8 cellular contexts compared by ENCODE assay signal in the genomic region with DNA sequence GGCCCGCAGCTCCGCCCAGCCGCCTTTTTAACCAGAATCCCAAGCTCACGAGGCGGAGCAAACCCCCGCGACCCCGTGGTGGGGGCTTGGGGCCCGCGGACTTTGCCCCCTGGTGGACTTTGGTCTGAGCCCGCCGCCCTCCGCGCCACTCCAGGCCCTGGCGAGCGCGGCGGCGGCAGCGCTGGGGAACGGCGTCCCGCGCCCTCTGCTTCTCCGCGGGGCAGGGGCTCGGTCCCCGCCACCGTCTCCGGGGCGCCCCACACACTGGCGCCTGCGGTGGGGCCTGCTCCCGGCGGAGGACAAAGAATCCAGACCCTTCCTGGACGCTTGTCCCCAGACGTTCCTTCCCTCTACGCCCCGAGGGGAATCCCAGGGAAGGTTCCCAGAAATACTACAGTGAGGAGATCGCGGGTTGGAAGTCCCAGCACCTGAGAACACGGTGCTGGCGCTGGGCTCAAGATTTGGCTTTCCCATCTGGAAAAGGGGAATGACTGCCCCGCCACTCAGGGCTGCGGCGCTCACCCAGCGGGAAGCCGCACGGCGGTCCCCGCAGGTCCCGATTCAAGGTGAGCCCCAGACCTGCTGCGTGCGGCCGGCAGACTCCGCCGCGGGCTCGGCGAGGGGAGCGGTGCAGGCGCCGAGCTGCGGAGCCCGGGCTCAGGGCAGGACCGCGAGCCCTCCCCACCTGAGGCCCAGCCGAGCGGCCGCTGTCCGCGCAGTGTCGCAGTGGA. TPM values are rescaled to one million over a fixed set of nuclear protein-coding genes. Genes with fewer than 3 reads are reported as not detected.
DNase-seq lines count a peak whose midpoint lies in the region; ATAC-seq, FAIRE-seq and TF ChIP-seq lines count a peak whose summit lies in the region.

A gene (minus strand): TSS at position 1 of the 731 bp plus-strand sequence. CDS start 47 bp downstream, outside the sequence.

- TF ChIP-seq CTCF in AG04450 (IDR thresholded peaks at IDR 0.05; ENCODE audit: low read depth, low read length): no peak
- TF ChIP-seq CTCF in lung (IDR thresholded peaks at IDR 0.05; ENCODE audit: control extremely low read depth, extremely low read depth): no peak

- DNase-seq in AG04450 (ENCODE audit: low read depth, low spot score) (no peak), HTR-8/SVneo (ENCODE audit: insufficient read length, low spot score) (peak; percentile 52), dermis blood vessel endothelial cell (peak; percentile 15), lung (ENCODE audit: low spot score) (peak; percentile 41), occipital lobe (lab: John Stamatoyannopoulos, UW) (no peak), COLO829 (ENCODE audit: low spot score) (no peak)

- H3K4me3 ChIP-seq in AG04450 (ENCODE audit: low read depth, low read length) (peak within 1 kb of the TSS; percentile 40), lung (peak within 1 kb of the TSS; percentile 42), thymus (ENCODE audit: low read length) (peak within 1 kb of the TSS; percentile 49)

- H3K4me1 ChIP-seq in lung (ENCODE audit: control insufficient read depth in 2 of 2, insufficient read depth in 2 of 2, low read length in 2 of 2) (peaks cover 0 to 3% of the 10 kb centered on the region in 2 donors), thymus (ENCODE audit: control insufficient read depth, insufficient read depth, low read length) (peaks cover 2% of the 10 kb centered on the region)

- POLR2A ChIA-PET in AG04450 (lab: Yijun Ruan, JAX): interaction anchor here (1.8 kb wide), 1 partner anchor 17 kb away, joined by 8 read pairs; no protein-coding TSS in a partner anchor

- H3K9me3 ChIP-seq in AG04450 (ENCODE audit: control insufficient read depth, insufficient read depth, low read length) (peaks cover 3% of the 10 kb centered on the region; the same call in 1 of the 2 replicates), lung (ENCODE audit: control insufficient read depth in 2 of 2, insufficient read depth in 1 of 2, low read length in 1 of 2) (no peaks in the 10 kb centered on the region), thymus (ENCODE audit: control insufficient read depth) (no peaks in the 10 kb centered on the region)

- ATAC-seq in GM18907 (IDR thresholded peaks at IDR 0.05; ENCODE audit: unreplicated experiment) (peak; percentile 36), lung (ENCODE audit: insufficient read depth, low FRiP score) (peak; percentile 75)

- CTCF ChIA-PET in AG04450 (lab: Charles Lee): no interaction called here

- no peak within 1 kb of the TSS for H3K27ac ChIP-seq in AG04450 (ENCODE audit: low read depth, low read length)
- peak within 1 kb of the TSS; percentile 55 to 83 for H3K27ac ChIP-seq in lung (ENCODE audit: low read depth in 1 of 2, low read length in 1 of 2)
- peak within 1 kb of the TSS; percentile 78 for H3K27ac ChIP-seq in thymus (ENCODE audit: low read depth)

- 1% methylated on average over 57 to 73 of the region's 73 CpGs for WGBS in lung, 2 donors
- under 1% methylated on average over 73 of the region's 73 CpGs for WGBS in thymus

- no peaks in the 10 kb centered on the region for H3K36me3 ChIP-seq in lung (ENCODE audit: control insufficient read depth in 2 of 2, insufficient read depth in 2 of 2, low read length in 2 of 2)
- no peaks in the 10 kb centered on the region for H3K36me3 ChIP-seq in thymus (ENCODE audit: control insufficient read depth, insufficient read depth)

- FAIRE-seq in HTR-8/SVneo (lab: Jason Lieb, UNC): no peak

- H3K27me3 ChIP-seq in AG04450 (ENCODE audit: control insufficient read depth, insufficient read depth, low read length): peaks cover 14% of the 10 kb centered on the region
- H3K27me3 ChIP-seq in lung (ENCODE audit: control insufficient read depth, insufficient read depth): no peaks in the 10 kb centered on the region
- peaks cover 8% of the 10 kb centered on the region for H3K27me3 ChIP-seq in thymus (ENCODE audit: control insufficient read depth, insufficient read depth)

RNA-seq across cellular contexts. Expression of the gene that starts here (rescaled TPM):
- 3.1 and 4.2 TPM in 2 replicates for polyA plus RNA-seq in AG04450 (2011; rRNA removed)
- polyA minus RNA-seq in AG04450 (2011; rRNA and poly(A)+ RNA removed): 3.5 and 3.9 TPM in 2 replicates
- not detected in 2 replicates for total RNA-seq in dermis blood vessel endothelial cell
- 10 to 100 TPM; 12.5 to 13.0 TPM for total RNA-seq in lung
- polyA plus RNA-seq in lung: 1 to 10 TPM; 3.7 to 6.2 TPM
- polyA plus RNA-seq in thymus: 6.2 TPM
- total RNA-seq in occipital lobe: 0.62 TPM

Comparison
In these comparisons a context has a peak if more than half of its experiments do, and no peak if none do; other contexts are left out.
1. Peak in DNase-seq in dermis blood vessel endothelial cell; RNA of the gene not detected or under 1 TPM.
2. DNase-seq: peak in HTR-8/SVneo (single experiment) and lung (single experiment); none in AG04450 (single experiment), occipital lobe (single experiment) and COLO829 (single experiment).
3. Peak in every context shown above with its lines, with median percentiles within 50 percentile points of each other: H3K4me3 ChIP-seq.